ENCODE assay signal across 8 cellular contexts in genomic region chr17:43673516-43674323, GRCh38. TPM values are rescaled to one million over a fixed set of nuclear protein-coding genes. Genes with fewer than 3 reads are reported as not detected.
DNase-seq lines count a peak whose midpoint lies in the region; ATAC-seq and TF ChIP-seq lines count a peak whose summit lies in the region.

No MANE protein-coding gene starts in this region.

- no peaks in the 10 kb centered on the region for H3K27me3 ChIP-seq in body of pancreas

- WGBS in body of pancreas, 2 donors, result 36 to 38% methylated on average over 13 to 14 of the region's 14 CpGs

- TF ChIP-seq CTCF in GM12864 (IDR thresholded peaks at IDR 0.05; ENCODE audit: low read depth, low read length, missing control alignments) (peak; percentile 91), body of pancreas (IDR thresholded peaks at IDR 0.05) (peak; percentile 82 to 95 (median 87))

- no peak overlapping the region for H3K27ac ChIP-seq in body of pancreas

- H3K4me1 ChIP-seq in body of pancreas, result no peaks in the 10 kb centered on the region

- no peak for DNase-seq in GM12864 (ENCODE audit: low read depth)
- peak; percentile 69 for DNase-seq in NCI-H1436 (lab: John Stamatoyannopoulos, UW)
- DNase-seq in UCSD-AML1 (lab: John Stamatoyannopoulos, UW; ENCODE audit: unreplicated experiment), result peak; percentile 71
- peak; percentile 73 to 84 (median 78) for DNase-seq in body of pancreas
- peak; percentile 71 for DNase-seq in iPS-NIHi11 (ENCODE audit: low spot score)
- peak; percentile 81 for DNase-seq in stimulated activated CD4-positive, alpha-beta T cell treated with anti-CD3 and anti-CD28 coated beads, Interleukin-15, amount 100 ng/mL, for 24 hours

- intact Hi-C loops in body of pancreas (cut with DNase I), result no loop called here

- H3K9me3 ChIP-seq in body of pancreas, result no peaks in the 10 kb centered on the region

- ATAC-seq in body of pancreas (peak; percentile 80), HG02759 (IDR thresholded peaks at IDR 0.05; ENCODE audit: unreplicated experiment) (no peak), GM21825 (IDR thresholded peaks at IDR 0.05; ENCODE audit: unreplicated experiment) (no peak)

- no peak overlapping the region for H3K4me3 ChIP-seq in GM12864 (ENCODE audit: low read depth, low read length)
- H3K4me3 ChIP-seq in body of pancreas, result no peak overlapping the region

- TF ChIP-seq POLR2A in body of pancreas (IDR thresholded peaks at IDR 0.05), result no peak

- no peaks in the 10 kb centered on the region for H3K36me3 ChIP-seq in body of pancreas (replicated peaks in 1 of 2; ENCODE audit: insufficient read depth in 1 of 2, low read depth in 2 of 2)

RNA-seq across cellular contexts. Expression of gene MEOX1, which starts 12.0 kb away (rescaled TPM):
- total RNA-seq in body of pancreas, result 1 to 10 TPM in 1 of 2 donors, under 1 TPM in 1; 0.52 to 2.3 TPM
